In the genomic region with DNA sequence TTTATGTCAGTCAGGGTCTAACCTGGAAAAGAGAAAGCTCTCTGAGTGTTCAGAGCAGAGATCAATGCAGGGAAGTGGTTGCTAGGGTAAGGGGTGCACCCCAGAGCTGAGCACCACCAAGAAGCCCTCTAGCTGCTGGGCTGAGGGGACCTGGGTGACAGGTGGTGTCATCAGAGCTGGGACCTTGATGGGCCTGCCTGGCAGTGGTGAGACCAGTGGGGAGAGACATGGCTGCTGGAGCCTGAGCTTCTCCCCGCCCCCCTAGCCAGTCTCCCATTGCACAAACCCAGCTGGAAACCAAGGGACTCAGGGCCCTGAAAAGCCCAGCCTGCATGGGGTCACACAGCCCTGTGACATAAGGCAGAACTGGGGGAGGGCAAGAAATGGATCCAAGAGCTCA, we compare ENCODE assay signal across 11 cellular contexts. TPM values are rescaled to one million over a fixed set of nuclear protein-coding genes. Genes with fewer than 3 reads are reported as not detected.
DNase-seq lines count a peak whose midpoint lies in the region; FAIRE-seq and TF ChIP-seq lines count a peak whose summit lies in the region.
"Had no signal": no experiment of that assay in that cellular context is flagged by ENCODE, and none has a peak within 500 bp of the region (broad histone marks: within the 10 kb centered on the region; RNA-seq: fewer than 3 reads in every experiment).

No MANE protein-coding gene starts in this region.

- H3K4me1 ChIP-seq in PC-9 (replicated peaks; ENCODE audit: insufficient read depth) (peaks cover 85% of the 10 kb centered on the region), mammary epithelial cell (ENCODE audit: insufficient read depth, low read length) (peaks cover 48% of the 10 kb centered on the region), osteoblast (ENCODE audit: insufficient read depth, low read length) (peaks cover 44% of the 10 kb centered on the region), kidney (ENCODE audit: control insufficient read depth in 1 of 2, insufficient read depth in 1 of 2, low read depth in 1 of 2, low read length in 2 of 2) (no peaks in the 10 kb centered on the region)

- H3F3A ChIP-seq in PC-9 (ENCODE audit: insufficient read depth, low read depth), result peaks cover 61% of the 10 kb centered on the region

- FAIRE-seq in kidney (lab: Jason Lieb, UNC), result no peak

- no peaks in the 10 kb centered on the region for H4K20me1 ChIP-seq in PC-9 (ENCODE audit: insufficient read depth)
- H4K20me1 ChIP-seq in mammary epithelial cell (ENCODE audit: insufficient read depth, low read length), result no peaks in the 10 kb centered on the region
- no peaks in the 10 kb centered on the region for H4K20me1 ChIP-seq in osteoblast (ENCODE audit: insufficient read depth, low read length)

- no peaks in the 10 kb centered on the region for H3K79me2 ChIP-seq in PC-9 (ENCODE audit: low read depth)
- H3K79me2 ChIP-seq in mammary epithelial cell (ENCODE audit: insufficient read depth, low read length), result no peaks in the 10 kb centered on the region
- no peaks in the 10 kb centered on the region for H3K79me2 ChIP-seq in osteoblast (ENCODE audit: insufficient read depth, low read length)

- in situ Hi-C loops in mammary epithelial cell (cut with MboI; ENCODE audit: low sequenced_read_pairs in 2 of 2), result no loop called here

- no peak for TF ChIP-seq CTCF in PC-9 (conservative IDR thresholded peaks at IDR 0.05)
- no peak for TF ChIP-seq CTCF in mammary epithelial cell (conservative IDR thresholded peaks at IDR 0.05 in 1 of 2, IDR thresholded peaks at IDR 0.05 in 1 of 2; ENCODE audit: extremely low read depth in 1 of 2, insufficient read depth in 1 of 2, low read depth in 1 of 2, low read length in 2 of 2)
- no peak for TF ChIP-seq CTCF in osteoblast (IDR thresholded peaks at IDR 0.05; ENCODE audit: extremely low read depth, low read depth, low read length)
- TF ChIP-seq CTCF in kidney (IDR thresholded peaks at IDR 0.05; ENCODE audit: borderline replicate concordance, extremely low read depth, insufficient read depth), result no peak

- H3K36me3 ChIP-seq in PC-9 (ENCODE audit: low read depth) (no peaks in the 10 kb centered on the region; the same call in 1 of the 2 replicates), mammary epithelial cell (ENCODE audit: insufficient read depth, low read length) (no peaks in the 10 kb centered on the region), osteoblast (ENCODE audit: insufficient read depth, low read length) (no peaks in the 10 kb centered on the region), kidney (ENCODE audit: control insufficient read depth in 1 of 2, insufficient read depth in 2 of 2, low read length in 2 of 2) (no peaks in the 10 kb centered on the region)

- no peaks in the 10 kb centered on the region for H3K9me2 ChIP-seq in PC-9 (ENCODE audit: insufficient read depth)

- H3K27ac ChIP-seq in PC-9 (peak overlapping the region; percentile 87), mammary epithelial cell (ENCODE audit: insufficient read depth, low read depth, low read length) (peak overlapping the region; percentile 91), osteoblast (ENCODE audit: low read depth, low read length) (peak overlapping the region; percentile 87), kidney (ENCODE audit: low read depth in 2 of 2, low read length in 2 of 2) (no peak overlapping the region)

- H2AFZ ChIP-seq in PC-9 (peak overlapping the region; percentile 63; the same call in 1 of the 2 replicates), mammary epithelial cell (ENCODE audit: low read depth, low read length) (no peak overlapping the region), osteoblast (ENCODE audit: low read length) (peak overlapping the region; percentile 74)

- peak overlapping the region; percentile 58 for H3K4me2 ChIP-seq in PC-9
- peak overlapping the region; percentile 65 for H3K4me2 ChIP-seq in mammary epithelial cell (ENCODE audit: insufficient read depth, low read depth, low read length)
- peak overlapping the region; percentile 52 for H3K4me2 ChIP-seq in osteoblast (ENCODE audit: insufficient read depth, low read length)

- CTCF ChIA-PET in PC-9 (lab: Charles Lee) (interaction anchor here (1.2 kb wide), 1 partner anchor 50 kb away, joined by 3 read pairs; no protein-coding TSS in a partner anchor), mammary epithelial cell (lab: Charles Lee; ENCODE audit: low non-redundant PET) (no interaction called here)

- POLR2A ChIA-PET in PC-9 (lab: Charles Lee; ENCODE audit: unreplicated experiment), result interaction anchor here (0.8 kb wide), 1 partner anchor 48 kb away, joined by 11 read pairs; no protein-coding TSS in a partner anchor

- WGBS in mammary epithelial cell (ENCODE audit: low coverage, missing lambda C conversion rate), result no CpG with 5 or more reads among the region's 1 CpG

- peaks cover 3% of the 10 kb centered on the region; the same call in 1 of the 2 replicates for H3K9me3 ChIP-seq in PC-9 (ENCODE audit: insufficient read depth, low read depth)
- H3K9me3 ChIP-seq in mammary epithelial cell (replicated peaks; ENCODE audit: insufficient read depth, low read length), result no peaks in the 10 kb centered on the region
- H3K9me3 ChIP-seq in osteoblast (ENCODE audit: low read depth, low read length), result no peaks in the 10 kb centered on the region
- H3K9me3 ChIP-seq in kidney (ENCODE audit: control insufficient read depth in 1 of 2, low read length in 2 of 2), result no peaks in the 10 kb centered on the region

- BruUV-seq in PC-9 (replicated peaks; lab: Mats Ljungman, UMichigan) (TSS peak; percentile 28), mammary epithelial cell (replicated peaks; lab: Mats Ljungman, UMichigan) (no TSS peak)

- H3K4me3 ChIP-seq in PC-9, result peak overlapping the region; percentile 2; the same call in 1 of the 2 replicates
- no peak overlapping the region for H3K4me3 ChIP-seq in mammary epithelial cell (replicated peaks in 1 of 3; ENCODE audit: insufficient read depth in 1 of 3, low read depth in 2 of 3, low read length in 3 of 3)
- H3K4me3 ChIP-seq in osteoblast (ENCODE audit: insufficient read depth, low read length), result no peak overlapping the region
- H3K4me3 ChIP-seq in kidney (ENCODE audit: low read length in 2 of 2), result no peak overlapping the region
- H3K4me3 ChIP-seq: skin epidermis had no signal

- dilution Hi-C loops in mammary epithelial cell (cut with HindIII; ENCODE audit: low sequenced_read_pairs), result no loop called here

- no peak overlapping the region for H3K9ac ChIP-seq in mammary epithelial cell (ENCODE audit: insufficient read depth, low read length)
- no peak overlapping the region for H3K9ac ChIP-seq in kidney (ENCODE audit: low read length in 2 of 2)

- intact Hi-C loops in PC-9 (cut with micrococcal nuclease; ENCODE audit: unreplicated experiment) (loop anchor here (2.0 kb wide), 1 partner anchor 58 kb away; no protein-coding TSS in a partner anchor), mammary epithelial cell (cut with micrococcal nuclease) (loop anchor here (2.0 kb wide), 1 partner anchor 16 kb away; no protein-coding TSS in a partner anchor), kidney (cut with DNase I) (no loop called here)

- DNase-seq in NCI-H748 (lab: John Stamatoyannopoulos, UW; ENCODE audit: unreplicated experiment) (peak; percentile 38), NCI-H748 treated with DMSO at 0.1 percent for 48 hours (lab: John Stamatoyannopoulos, UW) (no peak), PC-9 (no peak), mammary epithelial cell (no peak), osteoblast (ENCODE audit: insufficient read length, low spot score, missing footprints) (no peak), kidney (no peak), NCI-H2107 treated with DMSO at 0.1 percent for 48 hours (lab: John Stamatoyannopoulos, UW; ENCODE audit: unreplicated experiment) (no peak), SHP77 (lab: John Stamatoyannopoulos, UW) (no peak)
- DNase-seq: 8988T, cortex of kidney had no signal

- H3K27me3 ChIP-seq in PC-9 (ENCODE audit: insufficient read depth, low read depth) (no peaks in the 10 kb centered on the region), mammary epithelial cell (ENCODE audit: insufficient read depth, low read length) (no peaks in the 10 kb centered on the region), osteoblast (ENCODE audit: insufficient read depth, low read length) (no peaks in the 10 kb centered on the region)

RNA-seq across cellular contexts. Expression of gene OSBPL3, which starts 49.1 kb away (rescaled TPM):
- total RNA-seq in PC-9 (2021), result 87.6 and 88.4 TPM in 2 replicates
- total RNA-seq in mammary epithelial cell, result 10 to 100 TPM; 42.7 to 64.8 TPM
- polyA plus RNA-seq in mammary epithelial cell, result 22.9 TPM
- polyA minus RNA-seq in mammary epithelial cell, result 26.3 TPM
- 30.8 and 37.7 TPM in 2 replicates for total RNA-seq in osteoblast
- total RNA-seq in kidney, result 40.5 TPM
- polyA plus RNA-seq in kidney (ENCODE audit: insufficient read depth, low read depth, low replicate concordance), result 8.6 TPM

Comparison
In these comparisons a context has a peak if more than half of its experiments do, and no peak if none do; other contexts are left out.
1. H3K27ac ChIP-seq: peak in PC-9 (single experiment), mammary epithelial cell (single experiment) and osteoblast (single experiment); none in kidney (0 of 2).
2. Peak in every context shown above with its lines, with median percentiles within 50 percentile points of each other: H3K4me2 ChIP-seq.